In the genomic region with DNA sequence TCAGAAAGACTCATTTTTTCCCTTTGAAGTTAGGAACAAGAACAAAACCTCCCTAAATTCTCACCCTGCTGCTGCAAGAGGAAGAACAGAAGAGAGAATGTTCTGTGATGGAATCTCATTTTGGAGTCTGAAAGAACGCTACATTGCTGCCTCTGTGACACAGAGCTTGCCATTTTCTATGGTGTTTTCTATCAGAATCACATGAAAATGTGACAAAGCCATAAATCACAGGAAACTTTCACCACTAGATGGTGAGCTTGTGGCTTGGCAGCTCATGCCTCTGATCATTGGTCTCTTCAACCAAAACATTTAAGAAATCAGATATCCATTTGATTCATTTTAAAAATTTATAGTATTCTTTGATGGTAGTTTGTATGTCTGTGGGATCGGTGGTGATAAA, we compare ENCODE assay signal across 8 cellular contexts.
DNase-seq lines count a peak whose midpoint lies in the region; ATAC-seq, FAIRE-seq and TF ChIP-seq lines count a peak whose summit lies in the region.

No MANE protein-coding gene starts in this region.

- DNase-seq in AG09319 (ENCODE audit: extremely low read depth, low read depth) = peak; percentile 2
- DNase-seq in keratinocyte (ENCODE audit: low read depth, low spot score) = no peak
- DNase-seq in stimulated activated CD4-positive, alpha-beta T cell treated with anti-CD3 and anti-CD28 coated beads, Interleukin-4, amount 100 ng/mL, for 4 hours = no peak
- no peak for DNase-seq in central memory CD4-positive, alpha-beta T cell
- no peak for DNase-seq in uterus
- no peak for DNase-seq in activated T-cell treated with anti-CD3 and anti-CD28 coated beads, Interleukin-2, amount 50 U/mL, for 1 hour

- ATAC-seq in HG03432 (IDR thresholded peaks at IDR 0.05; ENCODE audit: unreplicated experiment) = peak; percentile 52

- no peak for FAIRE-seq in keratinocyte (lab: Jason Lieb, UNC)

- H3K79me2 ChIP-seq in keratinocyte (ENCODE audit: control insufficient read depth, insufficient read depth, low read length) = no peaks in the 10 kb centered on the region

- no peaks in the 10 kb centered on the region for H3K9me3 ChIP-seq in keratinocyte (ENCODE audit: control insufficient read depth, low read depth, low read length)
- no peaks in the 10 kb centered on the region for H3K9me3 ChIP-seq in uterus

- H2AFZ ChIP-seq in keratinocyte (ENCODE audit: control insufficient read depth, low read length) = no peak overlapping the region

- no peak overlapping the region for H3K4me2 ChIP-seq in keratinocyte (ENCODE audit: control insufficient read depth, extremely low read depth, insufficient read depth, low read depth, low read length)

- intact Hi-C loops in uterus (cut with DNase I; ENCODE audit: low total_unique reads) = no loop called here

- no peak for TF ChIP-seq POLR2A in uterus (IDR thresholded peaks at IDR 0.05)

- H3K36me3 ChIP-seq in keratinocyte (ENCODE audit: control insufficient read depth in 2 of 2, extremely low read depth in 1 of 2, insufficient read depth in 2 of 2, low read length in 2 of 2) (no peaks in the 10 kb centered on the region), uterus (no peaks in the 10 kb centered on the region)

- H3K27me3 ChIP-seq in keratinocyte (ENCODE audit: control insufficient read depth, extremely low read depth, insufficient read depth, low read length) (no peaks in the 10 kb centered on the region), uterus (no peaks in the 10 kb centered on the region)

- H4K20me1 ChIP-seq in keratinocyte (ENCODE audit: control insufficient read depth, extremely low read depth, insufficient read depth, low read length) = no peaks in the 10 kb centered on the region

- no peaks in the 10 kb centered on the region for H3K9me1 ChIP-seq in keratinocyte (ENCODE audit: control insufficient read depth, extremely low read depth, insufficient read depth, low read length)

- H3K9ac ChIP-seq in keratinocyte (ENCODE audit: control insufficient read depth, extremely low read depth, insufficient read depth, low read length) = no peak overlapping the region

- H3K27ac ChIP-seq in angular gyrus (ENCODE audit: low read depth, low read length) (peak overlapping the region; percentile 19), keratinocyte (ENCODE audit: control insufficient read depth, insufficient read depth, low read length) (no peak overlapping the region), uterus (peak overlapping the region in 1 of 2 donors; percentile 71)

- TF ChIP-seq CTCF in AG09319 (IDR thresholded peaks at IDR 0.05; ENCODE audit: low read depth, low read length) (peak; percentile 65), keratinocyte (optimal IDR thresholded peaks at IDR 0.05 in 1 of 3, IDR thresholded peaks at IDR 0.05 in 1 of 3, conservative IDR thresholded peaks at IDR 0.05 in 1 of 3; ENCODE audit: extremely low read depth in 1 of 3, insufficient read depth in 2 of 3, low read length in 3 of 3) (peak; percentile 26 to 51 (median 46)), uterus (IDR thresholded peaks at IDR 0.05) (no peak)

- H3K4me1 ChIP-seq in keratinocyte (ENCODE audit: control insufficient read depth, extremely low read depth, insufficient read depth, low read length) = no peaks in the 10 kb centered on the region
- H3K4me1 ChIP-seq in uterus = no peaks in the 10 kb centered on the region

- dilution Hi-C loops in keratinocyte (cut with MboI; ENCODE audit: extremely low pct_ligation_motif_present, low sequenced_read_pairs) = no loop called here

- H3K4me3 ChIP-seq in keratinocyte (ENCODE audit: control insufficient read depth in 2 of 3, extremely low read depth in 1 of 3, insufficient read depth in 2 of 3, low read depth in 1 of 3, low read length in 3 of 3) = no peak overlapping the region
- H3K4me3 ChIP-seq in uterus = no peak overlapping the region

Comparison
In these comparisons a context has a peak if more than half of its experiments do, and no peak if none do; other contexts are left out.
1. CTCF ChIP-seq: peak in AG09319 (single experiment) and keratinocyte (3 of 3); none in uterus (0 of 4).